19 cellular contexts compared by ENCODE assay signal in the genomic region with DNA sequence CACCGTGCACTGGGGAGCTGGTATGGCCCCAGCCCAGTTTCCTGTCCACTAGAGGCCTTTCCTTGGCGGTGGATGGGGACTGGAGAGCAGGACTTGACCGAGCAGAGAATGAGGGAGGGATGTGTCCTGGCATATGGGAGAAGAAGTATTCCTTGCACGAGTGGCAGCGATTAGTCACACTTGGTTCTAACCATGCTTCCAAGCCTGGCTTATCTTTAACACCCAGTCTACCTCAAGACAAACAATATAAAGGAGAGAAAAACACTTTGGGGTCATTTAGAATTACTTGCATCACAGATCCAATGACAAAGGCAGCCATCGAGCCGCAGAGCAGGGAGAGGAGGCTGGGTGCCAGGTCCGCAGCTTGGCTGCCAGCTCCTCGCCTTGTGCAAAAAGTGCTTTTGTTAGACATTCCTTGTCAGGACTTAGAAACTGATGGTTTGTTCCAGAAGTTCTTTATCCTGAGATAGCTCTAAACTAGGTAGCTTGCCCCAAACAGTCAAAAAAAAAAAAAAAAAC.
"Had no signal": no experiment of that assay in that cellular context is flagged by ENCODE, and none has a peak within 500 bp of the region (broad histone marks: within the 10 kb centered on the region; RNA-seq: fewer than 3 reads in every experiment).

No MANE protein-coding gene starts in this region.

- H3K79me2 ChIP-seq: hepatocyte had no signal

- H3K4me1 Mint-ChIP-seq: activated naive CD4-positive, alpha-beta T cell treated with anti-CD3 and anti-CD28 coated beads, Interleukin-2, amount 50 U/mL, for 24 hours; immature natural killer cell; memory B cell had no signal

- H3K27me3 Mint-ChIP-seq: activated naive CD4-positive, alpha-beta T cell treated with anti-CD3 and anti-CD28 coated beads, Interleukin-2, amount 50 U/mL, for 24 hours had no signal

- H3K27me3 ChIP-seq: hepatocyte, pancreas, tibial artery had no signal

- DNase-seq: activated CD4-positive, alpha-beta T cell treated with anti-CD3 and anti-CD28 coated beads for 1 hour; activated CD4-positive, alpha-beta T cell treated with anti-CD3 and anti-CD28 coated beads, Interleukin-2, amount 50 U/mL, for 1 hour; activated CD8-positive, alpha-beta T cell treated with anti-CD3 and anti-CD28 coated beads, Interleukin-2, amount 10 ng/mL, durations not matched to agents 7 days and 5 days; activated gamma-delta T cell treated with Interleukin-2 at 50 U/mL for 16 hours; foreskin fibroblast; glutamatergic neuron; immature natural killer cell; nephron progenitor cell; pancreas; psoas muscle; stimulated activated CD4-positive, alpha-beta T cell treated with anti-CD3 and anti-CD28 coated beads, Interleukin-4, amount 100 ng/mL, for 24 hours; stimulated activated naive CD4-positive, alpha-beta T cell treated with Interleukin-2 at 50 U/mL for 16 hours; T-helper 1 cell; tibial artery had no signal

- H3K4me3 Mint-ChIP-seq: activated CD8-positive, alpha-beta T cell treated with anti-CD3 and anti-CD28 coated beads, Interleukin-2, amount 10 ng/mL, durations not matched to agents 7 days and 5 days; activated naive CD4-positive, alpha-beta T cell treated with anti-CD3 and anti-CD28 coated beads, Interleukin-2, amount 50 U/mL, for 24 hours; immature natural killer cell; memory B cell; nephron progenitor cell had no signal

- H3K36me3 ChIP-seq: pancreas, tibial artery had no signal

- H3K9me3 Mint-ChIP-seq: activated naive CD4-positive, alpha-beta T cell treated with anti-CD3 and anti-CD28 coated beads, Interleukin-2, amount 50 U/mL, for 24 hours; nephron progenitor cell had no signal

- H3K4me3 ChIP-seq: coronary artery, hepatocyte, pancreas, psoas muscle, tibial artery had no signal

- H3K4me2 ChIP-seq: hepatocyte had no signal

- H2AFZ ChIP-seq: hepatocyte had no signal

- ATAC-seq: activated CD8-positive, alpha-beta T cell treated with anti-CD3 and anti-CD28 coated beads, Interleukin-2, amount 10 ng/mL, durations not matched to agents 7 days and 5 days; pancreas; psoas muscle had no signal

- H3K27ac ChIP-seq: coronary artery, epithelial cell of prostate, hepatocyte, pancreas, psoas muscle, tibial artery had no signal

- H3K4me1 ChIP-seq: pancreas, psoas muscle had no signal

- H3K36me3 Mint-ChIP-seq: activated naive CD4-positive, alpha-beta T cell treated with anti-CD3 and anti-CD28 coated beads, Interleukin-2, amount 50 U/mL, for 24 hours; immature natural killer cell; memory B cell had no signal

- H3K27ac Mint-ChIP-seq: activated CD8-positive, alpha-beta T cell treated with anti-CD3 and anti-CD28 coated beads, Interleukin-2, amount 10 ng/mL, durations not matched to agents 7 days and 5 days; activated naive CD4-positive, alpha-beta T cell treated with anti-CD3 and anti-CD28 coated beads, Interleukin-2, amount 50 U/mL, for 24 hours; immature natural killer cell; memory B cell had no signal

- H3K9me3 ChIP-seq: pancreas, psoas muscle, tibial artery had no signal

- FAIRE-seq: pancreas had no signal
